In genomic region chr14:43411841-43412240, GRCh38 we compare ENCODE assay signal across 23 cellular contexts.
A peak's percentile ranks its signal among the peaks of the same experiment; 100 is the strongest.
DNase-seq lines count a peak whose midpoint lies in the region; ATAC-seq and TF ChIP-seq lines count a peak whose summit lies in the region.
"Had no signal": no experiment of that assay in that cellular context is flagged by ENCODE, and none has a peak within 500 bp of the region (broad histone marks: within the 10 kb centered on the region; RNA-seq: fewer than 3 reads in every experiment).

No MANE protein-coding gene starts in this region.

- H3K4ac ChIP-seq in mesenchymal stem cell (ENCODE audit: low read depth in 1 of 2, low read length in 2 of 2): no peak overlapping the region

- no peak overlapping the region for H3K14ac ChIP-seq in mesenchymal stem cell (ENCODE audit: low read length in 2 of 2)

- H3K9ac ChIP-seq in mesenchymal stem cell (ENCODE audit: low read length): no peak overlapping the region
- H3K9ac ChIP-seq: KMS-11 had no signal

- no peak overlapping the region for H3K4me2 ChIP-seq in mesenchymal stem cell (ENCODE audit: low read length, poor library complexity, severe bottlenecking)
- H3K4me2 ChIP-seq: KMS-11 had no signal

- ATAC-seq in body of pancreas: peak; percentile 45
- ATAC-seq in HG03378 (IDR thresholded peaks at IDR 0.05; ENCODE audit: unreplicated experiment): no peak

- intact Hi-C loops in body of pancreas (cut with DNase I): no loop called here

- H3K79me1 ChIP-seq in mesenchymal stem cell (replicated peaks; ENCODE audit: low read length, poor library complexity, severe bottlenecking): no peaks in the 10 kb centered on the region

- H3K23ac ChIP-seq in mesenchymal stem cell (ENCODE audit: low read length in 2 of 2): no peak overlapping the region

- H2BK120ac ChIP-seq in mesenchymal stem cell (ENCODE audit: low read depth, low read length): no peak overlapping the region

- no peak overlapping the region for H3K4me3 ChIP-seq in LNCaP clone FGC (ENCODE audit: low read depth, low read length)
- no peak overlapping the region for H3K4me3 ChIP-seq in body of pancreas
- H3K4me3 ChIP-seq in mesenchymal stem cell (ENCODE audit: insufficient read depth in 1 of 2, low read depth in 1 of 2, low read length in 2 of 2): no peak overlapping the region
- H3K4me3 ChIP-seq: Peyer's patch had no signal

- H3K18ac ChIP-seq in mesenchymal stem cell (ENCODE audit: low read depth in 1 of 2, low read length in 2 of 2): no peak overlapping the region

- no peak for TF ChIP-seq CTCF in LNCaP clone FGC (IDR thresholded peaks at IDR 0.05; ENCODE audit: control insufficient read depth, extremely low read depth, insufficient read depth)
- TF ChIP-seq CTCF in body of pancreas (IDR thresholded peaks at IDR 0.05): no peak

- H3K27ac ChIP-seq in body of pancreas: no peak overlapping the region
- H3K27ac ChIP-seq in mesenchymal stem cell (ENCODE audit: low read length, poor library complexity, severe bottlenecking): no peak overlapping the region
- H3K27ac ChIP-seq: HL-60, KMS-11, Peyer's patch had no signal

- TF ChIP-seq POLR2A in body of pancreas (IDR thresholded peaks at IDR 0.05): no peak

- no peak overlapping the region for H2BK5ac ChIP-seq in mesenchymal stem cell (ENCODE audit: low read depth, low read length, poor library complexity, severe bottlenecking)

- H4K8ac ChIP-seq in mesenchymal stem cell (ENCODE audit: low read length): no peak overlapping the region

- H2BK12ac ChIP-seq in mesenchymal stem cell (ENCODE audit: low read length in 2 of 2): no peak overlapping the region

- H2AFZ ChIP-seq in mesenchymal stem cell (ENCODE audit: low read depth, low read length): no peak overlapping the region

- no peak overlapping the region for H2AK5ac ChIP-seq in mesenchymal stem cell (ENCODE audit: low read length, severe bottlenecking)

- peaks cover 13% of the 10 kb centered on the region for H3K4me1 ChIP-seq in body of pancreas
- no peaks in the 10 kb centered on the region for H3K4me1 ChIP-seq in mesenchymal stem cell (ENCODE audit: control insufficient read depth, insufficient read depth, low read depth, low read length)
- H3K4me1 ChIP-seq: BE2C, Peyer's patch had no signal

- H3K36me3 ChIP-seq in body of pancreas (replicated peaks in 1 of 2; ENCODE audit: insufficient read depth in 1 of 2, low read depth in 2 of 2): no peaks in the 10 kb centered on the region
- H3K36me3 ChIP-seq in mesenchymal stem cell (ENCODE audit: control insufficient read depth in 1 of 2, insufficient read depth in 2 of 2, low read depth in 1 of 2, low read length in 2 of 2): no peaks in the 10 kb centered on the region
- H3K36me3 ChIP-seq: BE2C, Peyer's patch had no signal

- H4K91ac ChIP-seq in mesenchymal stem cell (ENCODE audit: low read length): no peak overlapping the region

- DNase-seq in NCI-H1694 (lab: John Stamatoyannopoulos, UW) (peak; percentile 21), NCI-H1694 treated with DMSO at 0.1 percent for 48 hours (lab: John Stamatoyannopoulos, UW) (no peak), LNCaP clone FGC (ENCODE audit: low read depth) (peak; percentile 13), body of pancreas (no peak), mesenchymal stem cell (peak; percentile 5), amygdala (lab: John Stamatoyannopoulos, UW) (no peak)
- DNase-seq: 8988T, ACHN, BE2C, DMS153, DND-41, MV-4-11, NCI-H1105, NCI-H1436 treated with DMSO at 0.1 percent for 48 hours, NCI-H2081, NCI-H524, NCI-H82, Peyer's patch, SHP77 treated with DMSO at 0.1 percent for 48 hours, SW 1271 had no signal

- 54 to 55% methylated on average over 1 of the region's 1 CpG for WGBS in body of pancreas, 2 donors
- WGBS in mesenchymal stem cell: 93% methylated on average over 1 of the region's 1 CpG

- no peaks in the 10 kb centered on the region for H3K27me3 ChIP-seq in body of pancreas
- H3K27me3 ChIP-seq in mesenchymal stem cell (ENCODE audit: control insufficient read depth in 1 of 2, insufficient read depth in 1 of 2, low read length in 2 of 2): no peaks in the 10 kb centered on the region
- H3K27me3 ChIP-seq: BE2C, Peyer's patch had no signal

- no peak overlapping the region for H2BK15ac ChIP-seq in mesenchymal stem cell (ENCODE audit: low read depth, poor library complexity, severe bottlenecking)

- H3K9me3 ChIP-seq in body of pancreas (no peaks in the 10 kb centered on the region), mesenchymal stem cell (ENCODE audit: control insufficient read depth, low read length) (no peaks in the 10 kb centered on the region)
- H3K9me3 ChIP-seq: BE2C, Peyer's patch had no signal

Comparison
In these comparisons a context has a peak if more than half of its experiments do, and no peak if none do; other contexts are left out.
1. DNase-seq: peak in NCI-H1694 (single experiment), LNCaP clone FGC (single experiment) and mesenchymal stem cell (single experiment); none in NCI-H1694 treated with DMSO at 0.1 percent for 48 hours (single experiment), body of pancreas (0 of 4) and amygdala (0 of 56).